In the genomic region with DNA sequence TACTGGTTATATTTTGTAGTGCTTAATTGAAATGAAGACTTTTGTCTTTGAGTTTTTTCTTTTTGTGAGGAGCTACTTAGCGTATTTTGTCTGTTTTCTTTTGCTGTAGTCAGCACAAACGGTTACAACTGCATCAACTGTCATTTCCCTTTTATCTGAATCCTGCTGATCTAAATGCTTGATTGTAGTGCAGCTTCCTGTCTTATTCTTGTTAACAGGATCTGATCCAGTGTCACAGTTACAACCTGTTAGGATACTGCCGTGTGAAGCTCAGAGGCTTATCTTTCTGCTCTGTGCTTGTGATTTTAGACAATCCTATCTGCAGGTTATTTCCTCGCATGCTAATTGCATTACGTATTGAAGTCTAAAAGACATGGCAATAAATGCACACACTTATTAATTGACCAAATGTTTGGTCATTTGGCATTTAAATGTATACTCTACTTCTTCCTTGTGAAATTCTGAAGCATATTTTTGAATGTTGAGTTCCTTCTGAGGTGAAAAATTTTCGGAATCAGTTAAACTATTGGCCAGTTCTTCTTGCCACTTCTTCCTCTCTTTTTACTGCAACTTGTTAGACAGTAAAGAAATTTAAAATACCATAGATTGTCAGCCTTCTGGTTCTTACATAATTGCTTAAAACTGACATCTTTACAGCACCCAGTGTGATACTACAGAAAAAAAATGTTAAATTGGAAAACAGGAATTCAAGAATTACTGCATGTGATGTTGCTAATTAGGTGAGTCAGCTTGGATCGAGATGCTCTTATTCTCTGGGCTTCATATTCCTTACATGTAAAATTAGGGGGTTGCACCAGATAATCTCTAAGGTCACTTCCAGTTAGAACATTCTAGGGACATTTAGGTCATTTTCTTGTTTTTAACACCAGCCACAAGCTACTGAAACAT, we compare ENCODE assay signal across 10 cellular contexts.
DNase-seq lines count a peak whose midpoint lies in the region; ATAC-seq and TF ChIP-seq lines count a peak whose summit lies in the region.
"Had no signal": no experiment of that assay in that cellular context is flagged by ENCODE, and none has a peak within 500 bp of the region (broad histone marks: within the 10 kb centered on the region; RNA-seq: fewer than 3 reads in every experiment).

No MANE protein-coding gene starts in this region.

- 59% methylated on average over 7 of the region's 7 CpGs for WGBS in SK-N-SH (ENCODE audit: low lambda C conversion rate)
- 36% methylated on average over 7 of the region's 7 CpGs for WGBS in gastroesophageal sphincter (ENCODE audit: low coverage in 1 of 2), 2 donors

- TF ChIP-seq POLR2A in gastroesophageal sphincter (IDR thresholded peaks at IDR 0.05) (no peak), gastrocnemius medialis (IDR thresholded peaks at IDR 0.05) (no peak)

- H3K36me3 ChIP-seq in SK-N-SH (replicated peaks in 1 of 2; ENCODE audit: control insufficient read depth in 1 of 2, insufficient read depth in 2 of 2, low read length in 1 of 2) (peaks cover 12 to 63% of the 10 kb centered on the region in 2 experiments), gastroesophageal sphincter (peaks cover 0 to 26% of the 10 kb centered on the region in 2 donors), gastrocnemius medialis (peaks cover 0 to 16% of the 10 kb centered on the region in 2 donors)

- no peak overlapping the region for H3K9ac ChIP-seq in SK-N-SH

- H3K4me2 ChIP-seq in SK-N-SH, result peak overlapping the region; percentile 11; the same call in 1 of the 2 replicates

- peaks cover 98% of the 10 kb centered on the region for H3K79me2 ChIP-seq in SK-N-SH (ENCODE audit: insufficient read depth)

- H3F3A ChIP-seq in SK-N-SH (replicated peaks; ENCODE audit: insufficient read depth), result peaks cover 31% of the 10 kb centered on the region

- no peaks in the 10 kb centered on the region for H3K9me2 ChIP-seq in SK-N-SH

- peaks cover 6 to 17% of the 10 kb centered on the region in 2 experiments; a peak in 2 of 4 replicates for H3K4me1 ChIP-seq in SK-N-SH (ENCODE audit: control insufficient read depth in 1 of 2, insufficient read depth in 2 of 2, low read depth in 1 of 2, low read length in 1 of 2)
- peaks cover 10 to 55% (median 14%) of the 10 kb centered on the region in 3 donors for H3K4me1 ChIP-seq in gastroesophageal sphincter
- peaks cover 53 to 56% of the 10 kb centered on the region in 2 donors for H3K4me1 ChIP-seq in gastrocnemius medialis

- in situ Hi-C loops in gastrocnemius medialis (cut with MboI; ENCODE audit: low sequenced_read_pairs in 4 of 4), result loop anchor here in 1 of 4 donors (25.0 kb wide), 1 partner anchor 175 kb away; a partner anchor contains a TSS

- CTCF ChIA-PET in SK-N-SH (lab: Yijun Ruan, JAX), result interaction anchor here (0.6 to 1.3 kb wide), 5 partner anchors 30 to 364 kb away, joined by 3 to 4 read pairs (median 3); no protein-coding TSS in a partner anchor

- no peak overlapping the region for H2AFZ ChIP-seq in SK-N-SH (ENCODE audit: low read depth)

- H3K9me3 ChIP-seq in SK-N-SH, result 0 out of 2 replicates have a peak, but pooled peaks cover 3% of the 10 kb centered on the region
- peaks cover 0 to 6% (median 0%) of the 10 kb centered on the region in 3 donors for H3K9me3 ChIP-seq in gastroesophageal sphincter
- peaks cover 0 to 8% (median 0%) of the 10 kb centered on the region in 3 donors for H3K9me3 ChIP-seq in gastrocnemius medialis

- TF ChIP-seq CTCF in SK-N-SH (IDR thresholded peaks at IDR 0.05) (no peak), gastroesophageal sphincter (IDR thresholded peaks at IDR 0.05) (no peak), gastrocnemius medialis (IDR thresholded peaks at IDR 0.05 in 4 of 5, conservative IDR thresholded peaks at IDR 0.05 in 1 of 5) (no peak)

- H3K4me3 ChIP-seq in SK-N-SH (ENCODE audit: low read depth in 2 of 2, low read length in 1 of 2) (no peak overlapping the region; a peak in 1 of 4 replicates), gastroesophageal sphincter (no peak overlapping the region), gastrocnemius medialis (no peak overlapping the region)

- H3K27me3 ChIP-seq in SK-N-SH (ENCODE audit: insufficient read depth) (no peaks in the 10 kb centered on the region), gastroesophageal sphincter (no peaks in the 10 kb centered on the region), gastrocnemius medialis (no peaks in the 10 kb centered on the region)

- ATAC-seq in gastroesophageal sphincter (no peak), gastrocnemius medialis (peak in 1 of 2 donors; percentile 30), HG02981 (IDR thresholded peaks at IDR 0.05; ENCODE audit: unreplicated experiment) (no peak)

- H3K27ac ChIP-seq in SK-N-SH (ENCODE audit: low read depth in 2 of 2, low read length in 1 of 2) (peak overlapping the region in 1 of 2 experiments; percentile 27; a peak in 2 of 4 replicates), gastroesophageal sphincter (peak overlapping the region in 3 of 4 donors; percentile 43 to 55 (median 51)), gastrocnemius medialis (peak overlapping the region; percentile 42 to 71 (median 62))

- TF ChIP-seq RAD21 in SK-N-SH (IDR thresholded peaks at IDR 0.05; ENCODE audit: low read length), result no peak

- POLR2A ChIA-PET in SK-N-SH (lab: Yijun Ruan, JAX), result no interaction called here

- intact Hi-C loops in gastrocnemius medialis (cut with DNase I; ENCODE audit: low total_unique reads), result no loop called here

- no peak; a peak in 1 of 4 replicates for TF ChIP-seq EP300 in SK-N-SH (IDR thresholded peaks at IDR 0.05; ENCODE audit: borderline replicate concordance in 1 of 2, low read depth in 1 of 2, low read length in 1 of 2)
- TF ChIP-seq EP300 in gastroesophageal sphincter (IDR thresholded peaks at IDR 0.05), result no peak

- H4K20me1 ChIP-seq in SK-N-SH (ENCODE audit: insufficient read depth), result peaks cover 29% of the 10 kb centered on the region

- DNase-seq in GM04503 (ENCODE audit: low read depth) (peak; percentile 26), SK-N-SH (peak; percentile 22), gastrocnemius medialis (no peak), GOT3 (lab: John Stamatoyannopoulos, UW) (no peak), NOMO-1 (lab: John Stamatoyannopoulos, UW; ENCODE audit: unreplicated experiment in 2 of 2) (no peak), globus pallidus (ENCODE audit: low spot score) (no peak)
- DNase-seq: activated CD8-positive, alpha-beta memory T cell treated with anti-CD3 and anti-CD28 coated beads, Interleukin-2, amount 50 U/mL, for 48 hours; NCI-H1105 treated with DMSO at 0.1 percent for 48 hours had no signal

TF ChIP-seq in SK-N-SH, 30 proteins besides CTCF, POLR2A, EP300 and RAD21:
- TF ChIP-seq GATA2 (CRISPR knock-in tag; IDR thresholded peaks at IDR 0.05) (peak; percentile 69), NRF1 (IDR thresholded peaks at IDR 0.05; ENCODE audit: low read depth, low read length) (no peak), MXI1 (IDR thresholded peaks at IDR 0.05; ENCODE audit: low read depth, low read length) (peak; percentile 34; the same call in 1 of the 2 replicates), SMC3 (IDR thresholded peaks at IDR 0.05; ENCODE audit: low read depth, low read length) (no peak), NFIC (IDR thresholded peaks at IDR 0.05; ENCODE audit: borderline replicate concordance) (no peak), TAF1 (IDR thresholded peaks at IDR 0.05; ENCODE audit: borderline replicate concordance, low read depth, low read length) (no peak), FOXJ3 (CRISPR knock-in tag; IDR thresholded peaks at IDR 0.05) (0 out of 2 replicates have a peak, but pooled peaks have one; percentile 22)
- TF ChIP-seq, protein P1, sequence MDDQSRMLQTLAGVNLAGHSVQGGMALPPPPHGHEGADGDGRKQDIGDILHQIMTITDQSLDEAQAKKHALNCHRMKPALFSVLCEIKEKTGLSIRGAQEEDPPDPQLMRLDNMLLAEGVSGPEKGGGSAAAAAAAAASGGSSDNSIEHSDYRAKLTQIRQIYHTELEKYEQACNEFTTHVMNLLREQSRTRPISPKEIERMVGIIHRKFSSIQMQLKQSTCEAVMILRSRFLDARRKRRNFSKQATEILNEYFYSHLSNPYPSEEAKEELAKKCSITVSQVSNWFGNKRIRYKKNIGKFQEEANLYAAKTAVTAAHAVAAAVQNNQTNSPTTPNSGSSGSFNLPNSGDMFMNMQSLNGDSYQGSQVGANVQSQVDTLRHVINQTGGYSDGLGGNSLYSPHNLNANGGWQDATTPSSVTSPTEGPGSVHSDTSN (IDR thresholded peaks at IDR 0.05), result no peak
- TF ChIP-seq, protein P2, sequence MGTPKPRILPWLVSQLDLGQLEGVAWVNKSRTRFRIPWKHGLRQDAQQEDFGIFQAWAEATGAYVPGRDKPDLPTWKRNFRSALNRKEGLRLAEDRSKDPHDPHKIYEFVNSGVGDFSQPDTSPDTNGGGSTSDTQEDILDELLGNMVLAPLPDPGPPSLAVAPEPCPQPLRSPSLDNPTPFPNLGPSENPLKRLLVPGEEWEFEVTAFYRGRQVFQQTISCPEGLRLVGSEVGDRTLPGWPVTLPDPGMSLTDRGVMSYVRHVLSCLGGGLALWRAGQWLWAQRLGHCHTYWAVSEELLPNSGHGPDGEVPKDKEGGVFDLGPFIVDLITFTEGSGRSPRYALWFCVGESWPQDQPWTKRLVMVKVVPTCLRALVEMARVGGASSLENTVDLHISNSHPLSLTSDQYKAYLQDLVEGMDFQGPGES (IDR thresholded peaks at IDR 0.05; ENCODE audit: low read depth, low read length), result no peak

Comparison
In these comparisons a context has a peak if more than half of its experiments do, and no peak if none do; other contexts are left out.
1. DNase-seq: peak in GM04503 (single experiment) and SK-N-SH (single experiment); none in gastrocnemius medialis (0 of 2), GOT3 (single experiment), NOMO-1 (0 of 2) and globus pallidus (single experiment).